8 cellular contexts compared by ENCODE assay signal in genomic region chr17:18258356-18259038, GRCh38. TPM values are rescaled to one million over a fixed set of nuclear protein-coding genes. Genes with fewer than 3 reads are reported as not detected.
DNase-seq lines count a peak whose midpoint lies in the region; ATAC-seq and TF ChIP-seq lines count a peak whose summit lies in the region.

Gene FLII, minus strand, starts transcription at chr17:18258738. Its CDS starts 48 bp downstream, at chr17:18258690.

- H3K4me1 Mint-ChIP-seq in activated CD4-positive, alpha-beta T cell treated with anti-CD3 and anti-CD28 coated beads, Interleukin-2, amount 10 ng/mL, durations not matched to agents 7 days and 5 days, result peaks cover 45% of the 10 kb centered on the region
- H3K4me1 Mint-ChIP-seq in dendritic cell treated with granulocyte-macrophage colony-stimulating factor and Interleukin-4, amounts not matched to agents 40 ng/mL and 50 ng/mL, for 4 days (ENCODE audit: low read depth), result peaks cover 56% of the 10 kb centered on the region

- in situ Hi-C loops in GM18951 (cut with MboI; ENCODE audit: low sequenced_read_pairs, unreplicated experiment), result no loop called here

- H3K36me3 Mint-ChIP-seq in activated CD4-positive, alpha-beta T cell treated with anti-CD3 and anti-CD28 coated beads, Interleukin-2, amount 10 ng/mL, durations not matched to agents 7 days and 5 days (ENCODE audit: low read depth), result peaks cover 14% of the 10 kb centered on the region
- peaks cover 57% of the 10 kb centered on the region for H3K36me3 Mint-ChIP-seq in dendritic cell treated with granulocyte-macrophage colony-stimulating factor and Interleukin-4, amounts not matched to agents 40 ng/mL and 50 ng/mL, for 4 days (ENCODE audit: low read depth)

- ATAC-seq in HG03025 (IDR thresholded peaks at IDR 0.05; ENCODE audit: low FRiP score, unreplicated experiment), result no peak

- CTCF ChIA-PET in AG04449 (lab: Yijun Ruan, JAX), result interaction anchor here (4.7 kb wide), 1 partner anchor 10 kb away, joined by 25 read pairs; no protein-coding TSS in a partner anchor
- CTCF ChIA-PET in activated CD4-positive, alpha-beta T cell treated with anti-CD3 and anti-CD28 coated beads, Interleukin-2, amount 10 ng/mL, durations not matched to agents 7 days and 5 days (lab: Charles Lee), result interaction anchor here (1.4 to 1.7 kb wide), 2 partner anchors 34 to 36 kb away, joined by 3 read pairs; no protein-coding TSS in a partner anchor

- TF ChIP-seq CTCF in AG04449 (IDR thresholded peaks at IDR 0.05; ENCODE audit: insufficient read depth, low read length, missing control alignments) (no peak), LNCaP clone FGC (IDR thresholded peaks at IDR 0.05; ENCODE audit: control insufficient read depth, extremely low read depth, insufficient read depth) (no peak)

- peak within 1 kb of the TSS; percentile 93 for H3K27ac Mint-ChIP-seq in activated CD4-positive, alpha-beta T cell treated with anti-CD3 and anti-CD28 coated beads, Interleukin-2, amount 10 ng/mL, durations not matched to agents 7 days and 5 days
- peak within 1 kb of the TSS; percentile 91 for H3K27ac Mint-ChIP-seq in dendritic cell treated with granulocyte-macrophage colony-stimulating factor and Interleukin-4, amounts not matched to agents 40 ng/mL and 50 ng/mL, for 4 days

- peak within 1 kb of the TSS; percentile 85 for H3K4me3 ChIP-seq in AG04449 (ENCODE audit: low read depth, low read length)
- H3K4me3 ChIP-seq in LNCaP clone FGC (ENCODE audit: low read depth, low read length), result peak within 1 kb of the TSS; percentile 87

- POLR2A ChIA-PET in AG04449 (lab: Yijun Ruan, JAX), result interaction anchor here (0.7 kb wide), 1 partner anchor 31 kb away, joined by 3 read pairs; no protein-coding TSS in a partner anchor
- POLR2A ChIA-PET in activated CD4-positive, alpha-beta T cell treated with anti-CD3 and anti-CD28 coated beads, Interleukin-2, amount 10 ng/mL, durations not matched to agents 7 days and 5 days (lab: Charles Lee), result no interaction called here

- H3K9me3 Mint-ChIP-seq in activated CD4-positive, alpha-beta T cell treated with anti-CD3 and anti-CD28 coated beads, Interleukin-2, amount 10 ng/mL, durations not matched to agents 7 days and 5 days, result no peaks in the 10 kb centered on the region
- H3K9me3 Mint-ChIP-seq in dendritic cell treated with granulocyte-macrophage colony-stimulating factor and Interleukin-4, amounts not matched to agents 40 ng/mL and 50 ng/mL, for 4 days, result no peaks in the 10 kb centered on the region

- peak within 1 kb of the TSS; percentile 98 for H3K4me3 Mint-ChIP-seq in activated CD4-positive, alpha-beta T cell treated with anti-CD3 and anti-CD28 coated beads, Interleukin-2, amount 10 ng/mL, durations not matched to agents 7 days and 5 days
- H3K4me3 Mint-ChIP-seq in dendritic cell treated with granulocyte-macrophage colony-stimulating factor and Interleukin-4, amounts not matched to agents 40 ng/mL and 50 ng/mL, for 4 days, result peak within 1 kb of the TSS; percentile 95

- no peaks in the 10 kb centered on the region for H3K27me3 Mint-ChIP-seq in activated CD4-positive, alpha-beta T cell treated with anti-CD3 and anti-CD28 coated beads, Interleukin-2, amount 10 ng/mL, durations not matched to agents 7 days and 5 days
- no peaks in the 10 kb centered on the region for H3K27me3 Mint-ChIP-seq in dendritic cell treated with granulocyte-macrophage colony-stimulating factor and Interleukin-4, amounts not matched to agents 40 ng/mL and 50 ng/mL, for 4 days

- peak; percentile 75 for TF ChIP-seq POLR2A in GM18951 (IDR thresholded peaks at IDR 0.05; ENCODE audit: extremely low read depth, insufficient read depth, insufficient read length)

- DNase-seq in AG04449 (ENCODE audit: low read depth, low spot score) (no peak), LNCaP clone FGC (ENCODE audit: low read depth) (no peak), left kidney (ENCODE audit: low read depth, low spot score) (peak; percentile 77)
- DNase-seq in activated CD4-positive, alpha-beta T cell treated with anti-CD3 and anti-CD28 coated beads, Interleukin-2, amount 10 ng/mL, durations not matched to agents 7 days and 5 days, result peak; percentile 47
- DNase-seq in stimulated activated CD4-positive, alpha-beta T cell treated with anti-CD3 and anti-CD28 coated beads, Interleukin-1b, Interleukin-23, amount 100 ng/mL, for 24 hours (ENCODE audit: low read depth in 4 of 4, low spot score in 1 of 4), result peak; percentile 16 to 45 (median 39)

- intact Hi-C loops in dendritic cell treated with granulocyte-macrophage colony-stimulating factor and Interleukin-4, amounts not matched to agents 40 ng/mL and 50 ng/mL, for 4 days (cut with micrococcal nuclease), result loop anchor here (1.0 kb wide), 1 partner anchor 57 kb away; the partner anchor contains the start of gene SMCR8

RNA-seq across cellular contexts. Expression of gene FLII, which starts in this region (rescaled TPM):
- 100 to 1,000 TPM; 323 to 328 TPM for total RNA-seq in activated CD4-positive, alpha-beta T cell treated with anti-CD3 and anti-CD28 coated beads, Interleukin-2, amount 10 ng/mL, durations not matched to agents 7 days and 5 days

Comparison
In these comparisons a context has a peak if more than half of its experiments do, and no peak if none do; other contexts are left out.
1. DNase-seq: peak in activated CD4-positive, alpha-beta T cell treated with anti-CD3 and anti-CD28 coated beads, Interleukin-2, amount 10 ng/mL, durations not matched to agents 7 days and 5 days (single experiment), left kidney (single experiment) and stimulated activated CD4-positive, alpha-beta T cell treated with anti-CD3 and anti-CD28 coated beads, Interleukin-1b, Interleukin-23, amount 100 ng/mL, for 24 hours (4 of 4); none in AG04449 (single experiment) and LNCaP clone FGC (single experiment).